9 cellular contexts compared by ENCODE assay signal in genomic region chr14:22563987-22564386, GRCh38. TPM values are rescaled to one million over a fixed set of nuclear protein-coding genes. Genes with fewer than 3 reads are reported as not detected.
DNase-seq lines count a peak whose midpoint lies in the region; ATAC-seq and TF ChIP-seq lines count a peak whose summit lies in the region.
"Had no signal": no experiment of that assay in that cellular context is flagged by ENCODE, and none has a peak within 500 bp of the region (broad histone marks: within the 10 kb centered on the region; RNA-seq: fewer than 3 reads in every experiment).

No MANE protein-coding gene starts in this region.

- peaks cover 32% of the 10 kb centered on the region for H3K4me1 ChIP-seq in neural progenitor cell

- H3K79me2 ChIP-seq in neural progenitor cell (ENCODE audit: low read depth) = peaks cover 22% of the 10 kb centered on the region

- peaks cover 51% of the 10 kb centered on the region for H3K36me3 Mint-ChIP-seq in activated naive CD8-positive, alpha-beta T cell treated with anti-CD3 and anti-CD28 coated beads for 36 hours
- peaks cover 6% of the 10 kb centered on the region for H3K36me3 Mint-ChIP-seq in neural progenitor cell

- H3K9me3 Mint-ChIP-seq in activated naive CD8-positive, alpha-beta T cell treated with anti-CD3 and anti-CD28 coated beads for 36 hours = no peaks in the 10 kb centered on the region
- H3K9me3 Mint-ChIP-seq in neural progenitor cell = no peaks in the 10 kb centered on the region

- no peak for TF ChIP-seq CTCF in neural progenitor cell (IDR thresholded peaks at IDR 0.05)

- H3K27me3 Mint-ChIP-seq in activated naive CD8-positive, alpha-beta T cell treated with anti-CD3 and anti-CD28 coated beads for 36 hours = no peaks in the 10 kb centered on the region
- no peaks in the 10 kb centered on the region for H3K27me3 Mint-ChIP-seq in neural progenitor cell (ENCODE audit: insufficient read depth, low read depth)

- peaks cover 4% of the 10 kb centered on the region for H3F3A ChIP-seq in neural progenitor cell (ENCODE audit: low read depth)

- no peaks in the 10 kb centered on the region for H4K20me1 ChIP-seq in neural progenitor cell (ENCODE audit: low read depth)

- peak overlapping the region; percentile 74 for H3K4me3 Mint-ChIP-seq in activated naive CD8-positive, alpha-beta T cell treated with anti-CD3 and anti-CD28 coated beads for 36 hours
- H3K4me3 Mint-ChIP-seq in neural progenitor cell = no peak overlapping the region

- no peak overlapping the region for H2AFZ ChIP-seq in neural progenitor cell (replicated peaks)

- no peaks in the 10 kb centered on the region for H3K9me3 ChIP-seq in neural progenitor cell (ENCODE audit: low read depth)

- DNase-seq in activated naive CD8-positive, alpha-beta T cell treated with anti-CD3 and anti-CD28 coated beads for 36 hours = no peak
- DNase-seq in neural progenitor cell (ENCODE audit: low spot score) = no peak
- DNase-seq in NCI-H2227 treated with DMSO at 0.1 percent for 48 hours (lab: John Stamatoyannopoulos, UW) = no peak
- DNase-seq in NOMO-1 (lab: John Stamatoyannopoulos, UW; ENCODE audit: unreplicated experiment in 2 of 2) = no peak
- DNase-seq: cortex of kidney had no signal

- no peak overlapping the region for H3K9ac ChIP-seq in neural progenitor cell

- H3K4me3 ChIP-seq in neural progenitor cell = no peak overlapping the region

- peak overlapping the region; percentile 7 for H3K27ac ChIP-seq in neural progenitor cell

- ATAC-seq in GM18498 (IDR thresholded peaks at IDR 0.05; ENCODE audit: unreplicated experiment) = peak; percentile 41
- peak; percentile 31 for ATAC-seq in GM21717 (IDR thresholded peaks at IDR 0.05; ENCODE audit: unreplicated experiment)
- ATAC-seq in HG02938 (IDR thresholded peaks at IDR 0.05; ENCODE audit: unreplicated experiment) = no peak
- ATAC-seq in GM21619 (IDR thresholded peaks at IDR 0.05; ENCODE audit: unreplicated experiment) = no peak

- no peaks in the 10 kb centered on the region for H3K27me3 ChIP-seq in neural progenitor cell

- peak overlapping the region; percentile 97 for H3K27ac Mint-ChIP-seq in activated naive CD8-positive, alpha-beta T cell treated with anti-CD3 and anti-CD28 coated beads for 36 hours
- H3K27ac Mint-ChIP-seq in neural progenitor cell = no peak overlapping the region

- no peaks in the 10 kb centered on the region for H3K36me3 ChIP-seq in neural progenitor cell

- H3K4me1 Mint-ChIP-seq in activated naive CD8-positive, alpha-beta T cell treated with anti-CD3 and anti-CD28 coated beads for 36 hours = peaks cover 94% of the 10 kb centered on the region
- peaks cover 56% of the 10 kb centered on the region for H3K4me1 Mint-ChIP-seq in neural progenitor cell

- H3K4me2 ChIP-seq in neural progenitor cell = no peak overlapping the region

RNA-seq across cellular contexts. Expression of gene DAD1, which starts 25.0 kb away (rescaled TPM):
- 100 to 1,000 TPM; 197 to 208 TPM for total RNA-seq in activated naive CD8-positive, alpha-beta T cell treated with anti-CD3 and anti-CD28 coated beads for 36 hours
- 166 and 185 TPM in 2 replicates for total RNA-seq in neural progenitor cell (ENCODE audit: low replicate concordance)

RNA-seq across cellular contexts. Expression of gene ABHD4, which starts 34.1 kb away (rescaled TPM):
- total RNA-seq in activated naive CD8-positive, alpha-beta T cell treated with anti-CD3 and anti-CD28 coated beads for 36 hours = 1 to 10 TPM; 8.2 to 8.7 TPM
- 9.3 and 13.3 TPM in 2 replicates for total RNA-seq in neural progenitor cell (ENCODE audit: low replicate concordance)

Comparison
In these comparisons a context has a peak if more than half of its experiments do, and no peak if none do; other contexts are left out.
1. ATAC-seq: peak in GM18498 (single experiment) and GM21717 (single experiment); none in HG02938 (single experiment) and GM21619 (single experiment).